ENCODE assay signal across 8 cellular contexts in the genomic region with DNA sequence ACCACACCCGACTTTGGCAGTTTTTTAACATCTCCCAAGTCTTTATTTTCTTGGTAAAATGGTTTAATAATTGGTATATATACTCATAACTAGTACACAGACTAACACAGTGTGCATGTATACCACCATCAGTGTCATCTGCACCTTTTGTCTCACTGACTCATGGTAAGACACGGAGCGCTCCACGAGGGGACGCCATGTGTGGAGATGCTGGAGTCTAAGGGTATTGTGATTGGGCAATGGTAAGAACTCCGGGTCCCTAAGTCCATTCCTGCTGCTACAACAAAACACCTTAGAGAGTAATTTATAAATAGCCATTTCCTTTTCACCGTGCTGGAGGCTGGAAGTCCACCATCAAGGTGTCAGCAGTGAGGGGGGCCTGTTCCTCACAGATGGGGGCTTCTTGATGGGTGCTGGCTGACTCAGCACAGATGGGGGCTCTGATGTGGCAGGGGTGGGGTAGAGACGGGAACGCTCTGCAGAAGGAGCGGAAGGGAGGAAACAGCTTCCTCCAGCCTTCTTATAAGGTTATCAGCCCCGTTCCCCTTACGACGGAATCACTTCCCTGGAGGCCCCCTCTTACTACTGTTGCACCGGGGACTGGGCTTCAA. TPM values are rescaled to one million over a fixed set of nuclear protein-coding genes. Genes with fewer than 3 reads are reported as not detected.
DNase-seq lines count a peak whose midpoint lies in the region; ATAC-seq and TF ChIP-seq lines count a peak whose summit lies in the region.

No MANE protein-coding gene starts in this region.

- peak overlapping the region; percentile 71 for H2AFZ ChIP-seq in hepatocyte

- 52% methylated on average over 14 of the region's 14 CpGs for WGBS in hepatocyte (ENCODE audit: low lambda C conversion rate, missing lambda C conversion rate)

- DNase-seq in H7 (no peak), hepatocyte (ENCODE audit: low spot score) (no peak), amniotic stem cell (lab: John Stamatoyannopoulos, UW) (no peak), MV-4-11 (lab: John Stamatoyannopoulos, UW) (no peak)
- DNase-seq in activated CD4-positive, alpha-beta T cell treated with anti-CD3 and anti-CD28 coated beads, Interleukin-2, amount 10 ng/mL, durations not matched to agents 24 days and 14 days, result no peak
- peak; percentile 38 for DNase-seq in stimulated activated CD4-positive, alpha-beta T cell treated with anti-CD3 and anti-CD28 coated beads, Interleukin-15, amount 100 ng/mL, for 24 hours

- no peaks in the 10 kb centered on the region for H3K79me2 ChIP-seq in hepatocyte

- no peaks in the 10 kb centered on the region for H3K27me3 Mint-ChIP-seq in activated CD4-positive, alpha-beta T cell treated with anti-CD3 and anti-CD28 coated beads, Interleukin-2, amount 10 ng/mL, durations not matched to agents 24 days and 14 days

- H3K27ac Mint-ChIP-seq in activated CD4-positive, alpha-beta T cell treated with anti-CD3 and anti-CD28 coated beads, Interleukin-2, amount 10 ng/mL, durations not matched to agents 24 days and 14 days, result peak overlapping the region; percentile 95

- no peaks in the 10 kb centered on the region for H3K9me3 ChIP-seq in hepatocyte (ENCODE audit: low read depth)

- TF ChIP-seq CTCF in hepatocyte (IDR thresholded peaks at IDR 0.05; ENCODE audit: poor library complexity), result no peak

- no peaks in the 10 kb centered on the region for H4K20me1 ChIP-seq in hepatocyte (ENCODE audit: insufficient read depth, poor library complexity, severe bottlenecking)

- H3K36me3 Mint-ChIP-seq in activated CD4-positive, alpha-beta T cell treated with anti-CD3 and anti-CD28 coated beads, Interleukin-2, amount 10 ng/mL, durations not matched to agents 24 days and 14 days (ENCODE audit: low read depth), result peaks cover 3% of the 10 kb centered on the region

- H3K4me1 Mint-ChIP-seq in activated CD4-positive, alpha-beta T cell treated with anti-CD3 and anti-CD28 coated beads, Interleukin-2, amount 10 ng/mL, durations not matched to agents 24 days and 14 days, result peaks cover 34% of the 10 kb centered on the region

- peak overlapping the region; percentile 89 for H3K4me2 ChIP-seq in hepatocyte

- intact Hi-C loops in activated CD4-positive, alpha-beta T cell treated with anti-CD3 and anti-CD28 coated beads, Interleukin-2, amount 10 ng/mL, durations not matched to agents 24 days and 14 days (cut with micrococcal nuclease), result loop anchor here (5.0 kb wide), 2 partner anchors 186 to 244 kb away; a partner anchor contains a TSS

- ATAC-seq in GM19023 (IDR thresholded peaks at IDR 0.05; ENCODE audit: unreplicated experiment) (no peak), GM19395 (IDR thresholded peaks at IDR 0.05; ENCODE audit: unreplicated experiment) (no peak)

- H3K9me3 Mint-ChIP-seq in activated CD4-positive, alpha-beta T cell treated with anti-CD3 and anti-CD28 coated beads, Interleukin-2, amount 10 ng/mL, durations not matched to agents 24 days and 14 days, result peaks cover 4% of the 10 kb centered on the region

- peak overlapping the region; percentile 92 for H3K4me3 Mint-ChIP-seq in activated CD4-positive, alpha-beta T cell treated with anti-CD3 and anti-CD28 coated beads, Interleukin-2, amount 10 ng/mL, durations not matched to agents 24 days and 14 days

- peaks cover 9% of the 10 kb centered on the region for H3K4me1 ChIP-seq in hepatocyte (ENCODE audit: insufficient read depth)

- no peaks in the 10 kb centered on the region for H3K9me2 ChIP-seq in hepatocyte (replicated peaks; ENCODE audit: insufficient read depth)

- H3K27me3 ChIP-seq in H7 (ENCODE audit: control insufficient read depth, insufficient read depth, low read length) (peaks cover 29% of the 10 kb centered on the region), hepatocyte (no peaks in the 10 kb centered on the region)

- no peaks in the 10 kb centered on the region for H3K36me3 ChIP-seq in H7 (replicated peaks; ENCODE audit: control insufficient read depth, insufficient read depth, low read length)
- no peaks in the 10 kb centered on the region for H3K36me3 ChIP-seq in hepatocyte (replicated peaks; ENCODE audit: insufficient read depth, low read depth)

- H3K4me3 ChIP-seq in H7 (ENCODE audit: insufficient read depth, low read depth, low read length) (peak overlapping the region; percentile 59), hepatocyte (peak overlapping the region; percentile 34)

- H3K27ac ChIP-seq in hepatocyte, result no peak overlapping the region

RNA-seq across cellular contexts. Expression of a gene that starts 42.0 kb away (rescaled TPM):
- total RNA-seq in H7 (2014; rRNA removed; shearing (Covaris generic)), result 0.03 and 0.11 TPM in 2 replicates
- total RNA-seq in activated CD4-positive, alpha-beta T cell treated with anti-CD3 and anti-CD28 coated beads, Interleukin-2, amount 10 ng/mL, durations not matched to agents 24 days and 14 days, result 0.56 and 0.62 TPM in 2 replicates
- total RNA-seq in hepatocyte, result 0.12 and 0.20 TPM in 2 replicates
- 0.07 and 0.21 TPM in 2 replicates for polyA plus RNA-seq in hepatocyte
